In genomic region chr13:95118541-95119324, GRCh38 we compare ENCODE assay signal across 25 cellular contexts.
"Had no signal": no experiment of that assay in that cellular context is flagged by ENCODE, and none has a peak within 500 bp of the region (broad histone marks: within the 10 kb centered on the region; RNA-seq: fewer than 3 reads in every experiment).

No MANE protein-coding gene starts in this region.

- DNase-seq: activated CD4-positive, alpha-beta memory T cell treated with anti-CD3 and anti-CD28 coated beads for 36 hours; activated CD4-positive, alpha-beta T cell treated with anti-CD3 and anti-CD28 coated beads for 36 hours; activated CD4-positive, alpha-beta T cell treated with anti-CD3 and anti-CD28 coated beads, Interleukin-2, amount 10 ng/mL, durations not matched to agents 24 days and 14 days; activated CD4-positive, CD25-positive, alpha-beta regulatory T cell; activated CD4-positive, CD25-positive, alpha-beta regulatory T cell treated with anti-CD3 and anti-CD28 coated beads, Interleukin-2, amount 50 U/mL, for 72 hours; activated CD8-positive, alpha-beta memory T cell treated with anti-CD3 and anti-CD28 coated beads, Interleukin-2, amount 10 ng/mL, durations not matched to agents 7 days and 5 days; activated CD8-positive, alpha-beta memory T cell treated with anti-CD3 and anti-CD28 coated beads, Interleukin-2, amount 50 U/mL, for 4 hours; activated CD8-positive, alpha-beta T cell treated with anti-CD3 and anti-CD28 coated beads, Interleukin-2, amount 10 ng/mL, durations not matched to agents 7 days and 5 days; activated effector memory CD4-positive, alpha-beta T cell treated with anti-CD3 and anti-CD28 coated beads, Interleukin-2, amount 50 U/mL, for 16 hours; activated naive CD4-positive, alpha-beta T cell treated with anti-CD3 and anti-CD28 coated beads for 36 hours; activated naive CD8-positive, alpha-beta T cell treated with anti-CD3 and anti-CD28 coated beads for 36 hours; activated naive CD8-positive, alpha-beta T cell treated with anti-CD3 and anti-CD28 coated beads, Interleukin-2, amount 50 U/mL, for 24 hours; activated T-cell treated with anti-CD3 and anti-CD28 coated beads, Interleukin-2, amount 50 U/mL, for 1 hour; activated T-cell treated with anti-CD3 and anti-CD28 coated beads, Interleukin-2, amount 50 U/mL, for 48 hours; adrenal gland; central memory CD4-positive, alpha-beta T cell; cerebellar nuclear complex; colonic mucosa; effector CD8-positive, alpha-beta T cell; foreskin keratinocyte; gastrocnemius medialis; glutamatergic neuron; heart left ventricle; T-helper 2 cell had no signal

- ATAC-seq: activated CD4-positive, alpha-beta T cell treated with anti-CD3 and anti-CD28 coated beads for 36 hours; activated CD8-positive, alpha-beta memory T cell treated with anti-CD3 and anti-CD28 coated beads, Interleukin-2, amount 10 ng/mL, durations not matched to agents 7 days and 5 days; activated CD8-positive, alpha-beta T cell treated with anti-CD3 and anti-CD28 coated beads, Interleukin-2, amount 10 ng/mL, durations not matched to agents 7 days and 5 days; activated naive CD8-positive, alpha-beta T cell treated with anti-CD3 and anti-CD28 coated beads, Interleukin-2, amount 50 U/mL, for 24 hours; esophagus mucosa; foreskin keratinocyte; gastrocnemius medialis; heart left ventricle had no signal
